17 cellular contexts compared by ENCODE assay signal in genomic region chrX:149372861-149373260, GRCh38.
"Had no signal": no experiment of that assay in that cellular context is flagged by ENCODE, and none has a peak within 500 bp of the region (broad histone marks: within the 10 kb centered on the region; RNA-seq: fewer than 3 reads in every experiment).

No MANE protein-coding gene starts in this region.

- H3K4me3 ChIP-seq: adrenal gland, lung, right atrium auricular region, thyroid gland had no signal

- H3K27ac ChIP-seq: adrenal gland, brain microvascular endothelial cell, right atrium auricular region, thyroid gland had no signal

- FAIRE-seq: small intestine, urothelium cell line had no signal

- H3K36me3 ChIP-seq: adrenal gland, brain microvascular endothelial cell, right atrium auricular region, thyroid gland had no signal

- H3K27me3 ChIP-seq: adrenal gland, brain microvascular endothelial cell, right atrium auricular region, thyroid gland had no signal

- ATAC-seq: left cardiac atrium; natural killer cell; stimulated activated effector memory CD8-positive, alpha-beta T cell treated with anti-CD3 and anti-CD28 coated beads, Interleukin-12 subunit alpha, Interleukin-12 subunit beta, amount 100 ng/mL, for 72 hours; WTC11 had no signal

- H3K9me3 ChIP-seq: adrenal gland, right atrium auricular region, thyroid gland had no signal

- DNase-seq: activated CD4-positive, alpha-beta T cell treated with anti-CD3 and anti-CD28 coated beads, Interleukin-2, amount 10 ng/mL, durations not matched to agents 24 days and 14 days; activated naive CD4-positive, alpha-beta T cell treated with anti-CD3 and anti-CD28 coated beads, Interleukin-2, amount 50 U/mL, for 16 hours; adrenal gland; brain microvascular endothelial cell; cerebellar nuclear complex; erythroblast; glutamatergic neuron; immature natural killer cell; left cardiac atrium; natural killer cell; small intestine had no signal

- H3K4me1 ChIP-seq: adrenal gland, right atrium auricular region, thyroid gland had no signal
